Comparison of ENCODE assay signal across 12 cellular contexts in the genomic region with DNA sequence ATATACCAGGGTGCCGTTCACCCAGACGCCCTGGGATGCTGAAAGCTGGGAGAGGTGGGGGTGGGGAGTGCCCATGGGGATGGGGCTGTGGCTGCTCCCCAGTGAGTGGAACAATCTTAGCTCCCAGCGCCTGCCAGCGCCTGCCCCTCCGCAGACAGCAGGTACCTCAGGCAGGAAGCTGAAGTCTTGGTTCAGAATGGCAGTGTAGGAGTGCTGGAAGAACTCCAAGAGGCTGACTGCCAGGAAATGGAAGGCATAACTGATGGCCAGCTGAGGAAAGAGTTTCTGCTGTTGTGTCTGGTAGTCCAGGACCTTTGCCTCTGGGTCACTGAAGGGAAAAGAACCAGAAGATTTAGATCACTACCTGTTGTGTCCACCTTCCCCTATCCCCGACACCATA. TPM values are rescaled to one million over a fixed set of nuclear protein-coding genes. Genes with fewer than 3 reads are reported as not detected.
DNase-seq lines count a peak whose midpoint lies in the region; ATAC-seq and TF ChIP-seq lines count a peak whose summit lies in the region.
"Had no signal": no experiment of that assay in that cellular context is flagged by ENCODE, and none has a peak within 500 bp of the region (broad histone marks: within the 10 kb centered on the region; RNA-seq: fewer than 3 reads in every experiment).

No MANE protein-coding gene starts in this region.

- intact Hi-C loops in left lung (cut with DNase I): no loop called here

- peaks cover 6 to 8% (median 8%) of the 10 kb centered on the region in 3 donors for H3K4me1 Mint-ChIP-seq in CD8-positive, alpha-beta memory T cell

- H3K4me3 ChIP-seq in cardiac fibroblast (replicated peaks in 1 of 2; ENCODE audit: low read depth in 2 of 2, low read length in 2 of 2) (no peak overlapping the region), left lung (no peak overlapping the region), Karpas-422 (ENCODE audit: low read length) (no peak overlapping the region)
- no peak overlapping the region for H3K4me3 ChIP-seq in CD8-positive, alpha-beta memory T cell (ENCODE audit: low read length)
- H3K4me3 ChIP-seq: SK-N-MC had no signal

- no peaks in the 10 kb centered on the region for H3K9me2 ChIP-seq in Karpas-422 (replicated peaks; ENCODE audit: insufficient read depth, low read length)

- no peak for TF ChIP-seq CTCF in cardiac fibroblast (IDR thresholded peaks at IDR 0.05; ENCODE audit: low read depth, low read length)
- TF ChIP-seq CTCF in left lung (IDR thresholded peaks at IDR 0.05): no peak

- H3K4me3 Mint-ChIP-seq in CD8-positive, alpha-beta memory T cell: no peak overlapping the region
- H3K4me3 Mint-ChIP-seq: memory B cell had no signal

- CTCF ChIA-PET in CD8-positive, alpha-beta memory T cell (lab: Charles Lee): interaction anchor here (0.9 to 1.2 kb wide), 2 partner anchors 9 to 222 kb away, joined by 3 read pairs; no protein-coding TSS in a partner anchor

- no peaks in the 10 kb centered on the region for H3K79me2 ChIP-seq in Karpas-422 (ENCODE audit: low read length)

- peak; percentile 41 for ATAC-seq in left lung
- no peak for ATAC-seq in GM21723 (IDR thresholded peaks at IDR 0.05; ENCODE audit: unreplicated experiment)

- H3K9ac ChIP-seq in Karpas-422 (ENCODE audit: low read length): no peak overlapping the region

- H3K4me2 ChIP-seq in Karpas-422 (ENCODE audit: low read depth, low read length, poor library complexity, severe bottlenecking): no peak overlapping the region

- no peaks in the 10 kb centered on the region for H3K9me3 Mint-ChIP-seq in CD8-positive, alpha-beta memory T cell

- DNase-seq in COLO829 (ENCODE audit: low spot score) (peak; percentile 84), NCI-H1092 (lab: John Stamatoyannopoulos, UW) (peak; percentile 8), cardiac fibroblast (ENCODE audit: low read depth in 2 of 2) (peak; percentile 57 to 79), left lung (peak in 1 of 2 donors; percentile 56), Karpas-422 (no peak)
- no peak for DNase-seq in CD8-positive, alpha-beta memory T cell
- no peak for DNase-seq in central memory CD4-positive, alpha-beta T cell
- DNase-seq: DMS53, MV-4-11 had no signal

- H3K9me3 ChIP-seq in left lung (no peaks in the 10 kb centered on the region), Karpas-422 (ENCODE audit: low read length) (no peaks in the 10 kb centered on the region)
- H3K9me3 ChIP-seq in CD8-positive, alpha-beta memory T cell (ENCODE audit: low read length): no peaks in the 10 kb centered on the region

- no peaks in the 10 kb centered on the region for H3K36me3 Mint-ChIP-seq in CD8-positive, alpha-beta memory T cell

- H3K27ac Mint-ChIP-seq in CD8-positive, alpha-beta memory T cell: no peak overlapping the region
- H3K27ac Mint-ChIP-seq: memory B cell had no signal

- H2AFZ ChIP-seq in Karpas-422 (ENCODE audit: low read length): no peak overlapping the region

- no peaks in the 10 kb centered on the region for H3K36me3 ChIP-seq in left lung
- no peaks in the 10 kb centered on the region for H3K36me3 ChIP-seq in CD8-positive, alpha-beta memory T cell (ENCODE audit: insufficient read depth, low read length)
- no peaks in the 10 kb centered on the region for H3K36me3 ChIP-seq in Karpas-422 (ENCODE audit: insufficient read depth, low read length)

- H3K27ac ChIP-seq in left lung: no peak overlapping the region
- no peak overlapping the region for H3K27ac ChIP-seq in CD8-positive, alpha-beta memory T cell (ENCODE audit: low read depth, low read length)
- no peak overlapping the region for H3K27ac ChIP-seq in Karpas-422 (ENCODE audit: low read length)
- H3K27ac ChIP-seq: SK-N-MC had no signal

- H3K4me1 ChIP-seq in left lung: peaks cover 5 to 24% of the 10 kb centered on the region in 2 donors
- peaks cover 7% of the 10 kb centered on the region for H3K4me1 ChIP-seq in CD8-positive, alpha-beta memory T cell (ENCODE audit: insufficient read depth, low read length)
- H3K4me1 ChIP-seq in Karpas-422 (ENCODE audit: low read length): peaks cover 14% of the 10 kb centered on the region

- no peaks in the 10 kb centered on the region for H4K20me1 ChIP-seq in Karpas-422 (ENCODE audit: insufficient read depth, low read depth, low read length)

- no peaks in the 10 kb centered on the region for H3K27me3 ChIP-seq in left lung
- no peaks in the 10 kb centered on the region for H3K27me3 ChIP-seq in CD8-positive, alpha-beta memory T cell (ENCODE audit: insufficient read depth, low read length, poor library complexity, severe bottlenecking)
- H3K27me3 ChIP-seq in Karpas-422 (ENCODE audit: low read length): no peaks in the 10 kb centered on the region

- H3K27me3 Mint-ChIP-seq in CD8-positive, alpha-beta memory T cell: no peaks in the 10 kb centered on the region

- POLR2A ChIA-PET in CD8-positive, alpha-beta memory T cell (lab: Charles Lee): no interaction called here

RNA-seq across cellular contexts. Expression of a gene that starts 8.4 kb away (rescaled TPM):
- 10 to 100 TPM in 1 of 2 donors, 1 to 10 TPM in 1; 9.8 to 31.0 TPM for total RNA-seq in left lung
- not detected for total RNA-seq in CD8-positive, alpha-beta memory T cell
- not detected for polyA plus RNA-seq in CD8-positive, alpha-beta memory T cell
- total RNA-seq in Karpas-422 (2014; rRNA removed; shearing (Covaris generic); ENCODE audit: low replicate concordance): not detected in 2 replicates

RNA-seq across cellular contexts. Expression of a gene that starts 36.7 kb away (rescaled TPM):
- total RNA-seq in left lung: 10 to 100 TPM in 1 of 2 donors, 1 to 10 TPM in 1; 8.1 to 10.7 TPM
- 1 to 10 TPM; 5.5 to 5.9 TPM for total RNA-seq in CD8-positive, alpha-beta memory T cell
- 12.2 TPM for polyA plus RNA-seq in CD8-positive, alpha-beta memory T cell
- 7.9 and 17.9 TPM in 2 replicates for total RNA-seq in Karpas-422 (2014; rRNA removed; shearing (Covaris generic); ENCODE audit: low replicate concordance)

RNA-seq across cellular contexts. Expression of a gene that starts 48.6 kb away (rescaled TPM):
- total RNA-seq in left lung: 10 to 100 TPM in 1 of 2 donors, 1 to 10 TPM in 1; 9.2 to 46.5 TPM
- total RNA-seq in CD8-positive, alpha-beta memory T cell: not detected
- not detected for polyA plus RNA-seq in CD8-positive, alpha-beta memory T cell
- total RNA-seq in Karpas-422 (2014; rRNA removed; shearing (Covaris generic); ENCODE audit: low replicate concordance): not detected in 2 replicates

Comparison
In these comparisons a context has a peak if more than half of its experiments do, and no peak if none do; other contexts are left out.
1. DNase-seq: peak in COLO829 (single experiment), NCI-H1092 (single experiment) and cardiac fibroblast (2 of 2); none in CD8-positive, alpha-beta memory T cell (0 of 5), Karpas-422 (single experiment) and central memory CD4-positive, alpha-beta T cell (single experiment).
2. RNA of a gene that starts 8.4 kb away (total RNA-seq): 9.8 to 31.0 TPM in left lung; not detected in CD8-positive, alpha-beta memory T cell and not detected in Karpas-422; every median in the first group is over 10 times any median in the second.
3. RNA of a gene that starts 48.6 kb away (total RNA-seq): 9.2 to 46.5 TPM in left lung; not detected in CD8-positive, alpha-beta memory T cell and not detected in Karpas-422; every median in the first group is over 10 times any median in the second.